In the genomic region with DNA sequence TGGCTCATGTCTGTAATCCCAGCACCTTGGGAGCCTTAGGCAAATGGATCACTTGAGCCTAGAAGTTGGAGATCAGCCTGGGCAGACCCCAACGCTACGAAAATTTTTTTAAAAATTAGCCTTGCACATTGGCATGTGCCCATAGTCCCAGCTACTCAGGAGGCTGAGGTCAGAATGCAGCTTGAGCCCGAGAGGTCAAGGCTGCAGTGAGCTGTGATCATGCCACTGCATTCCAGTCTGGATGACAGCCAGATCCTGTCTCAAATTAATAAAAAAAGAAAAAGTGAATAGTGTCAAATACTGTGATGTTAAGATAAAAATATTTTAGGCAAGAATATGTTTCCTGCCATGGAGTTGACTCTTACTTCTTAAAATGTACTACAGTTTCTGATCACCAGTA, we compare ENCODE assay signal across 20 cellular contexts. TPM values are rescaled to one million over a fixed set of nuclear protein-coding genes. Genes with fewer than 3 reads are reported as not detected.
DNase-seq lines count a peak whose midpoint lies in the region; ATAC-seq and TF ChIP-seq lines count a peak whose summit lies in the region.
"Had no signal": no experiment of that assay in that cellular context is flagged by ENCODE, and none has a peak within 500 bp of the region (broad histone marks: within the 10 kb centered on the region; RNA-seq: fewer than 3 reads in every experiment).

No MANE protein-coding gene starts in this region.

- H3K27ac ChIP-seq in cardiac muscle cell (peak overlapping the region; percentile 97), heart left ventricle (no peak overlapping the region)
- H3K27ac ChIP-seq: 22Rv1, BLaER1, C4-2B had no signal

- DNase-seq in cardiac muscle cell (ENCODE audit: low read depth in 1 of 2, low spot score in 1 of 2) (no peak), heart left ventricle (no peak), adipocyte (ENCODE audit: low read depth) (peak; percentile 24), chondrocyte (ENCODE audit: low spot score) (no peak), osteocyte (ENCODE audit: extremely low spot score, unreplicated experiment) (no peak), NCI-H345 treated with DMSO at 0.1 percent for 48 hours (lab: John Stamatoyannopoulos, UW; ENCODE audit: unreplicated experiment) (no peak), NCI-H748 (lab: John Stamatoyannopoulos, UW; ENCODE audit: unreplicated experiment) (no peak)
- DNase-seq: CD4-positive, CD25-positive, alpha-beta regulatory T cell; CD8-positive, alpha-beta T cell; DMS153; DMS79; GF-D8 had no signal

- intact Hi-C loops in heart left ventricle (cut with DNase I), result loop anchor here in 1 of 10 donors (10.0 kb wide), 1 partner anchor 312 kb away; no protein-coding TSS in a partner anchor

- H3K4me3 Mint-ChIP-seq in chondrocyte (ENCODE audit: unreplicated experiment) (peak overlapping the region; percentile 20), osteocyte (ENCODE audit: unreplicated experiment) (peak overlapping the region; percentile 67)
- H3K4me3 Mint-ChIP-seq: B cell; CD4-positive, CD25-positive, alpha-beta regulatory T cell; CD8-positive, alpha-beta T cell; GM23338; H9 had no signal

- no peak for ATAC-seq in heart left ventricle
- ATAC-seq in GM19395 (IDR thresholded peaks at IDR 0.05; ENCODE audit: unreplicated experiment), result no peak
- ATAC-seq: CD8-positive, alpha-beta T cell; HCT116 had no signal

- peak overlapping the region; percentile 95 for H3K4me3 ChIP-seq in cardiac muscle cell
- no peak overlapping the region for H3K4me3 ChIP-seq in heart left ventricle
- H3K4me3 ChIP-seq in adipocyte (ENCODE audit: low read length), result peak overlapping the region; percentile 86
- H3K4me3 ChIP-seq: BLaER1, GM23338 had no signal

- H3K4me1 ChIP-seq in cardiac muscle cell (ENCODE audit: low read depth) (peaks cover 60% of the 10 kb centered on the region), heart left ventricle (peaks cover 0 to 27% (median 2%) of the 10 kb centered on the region in 12 donors), adipocyte (ENCODE audit: control insufficient read depth, insufficient read depth, low read length) (peaks cover 39% of the 10 kb centered on the region)
- H3K4me1 ChIP-seq: BLaER1 had no signal

- TF ChIP-seq CTCF in cardiac muscle cell (IDR thresholded peaks at IDR 0.05; ENCODE audit: low read depth, low read length), result no peak
- no peak for TF ChIP-seq CTCF in heart left ventricle (IDR thresholded peaks at IDR 0.05)
- TF ChIP-seq CTCF in chondrocyte (IDR thresholded peaks at IDR 0.05), result no peak
- no peak for TF ChIP-seq CTCF in osteocyte (IDR thresholded peaks at IDR 0.05)

- peak overlapping the region; percentile 96 for H3K9ac ChIP-seq in adipocyte (ENCODE audit: low read length)
- H3K9ac ChIP-seq: BLaER1 had no signal

- H3K36me3 ChIP-seq in cardiac muscle cell (peaks cover 85% of the 10 kb centered on the region), heart left ventricle (no peaks in the 10 kb centered on the region), adipocyte (ENCODE audit: control insufficient read depth, insufficient read depth, low read length, severe bottlenecking) (peaks cover 84% of the 10 kb centered on the region)
- H3K36me3 ChIP-seq: BLaER1 had no signal

- TF ChIP-seq POLR2A in heart left ventricle (IDR thresholded peaks at IDR 0.05), result no peak

- H3K9me3 ChIP-seq in cardiac muscle cell (ENCODE audit: low read depth) (no peaks in the 10 kb centered on the region), heart left ventricle (no peaks in the 10 kb centered on the region), adipocyte (ENCODE audit: control insufficient read depth, low read length) (no peaks in the 10 kb centered on the region)

- 34 to 45% (median 36%) methylated on average over 3 of the region's 3 CpGs for WGBS in heart left ventricle, 4 donors

- H3K27me3 ChIP-seq in cardiac muscle cell (no peaks in the 10 kb centered on the region), heart left ventricle (peaks cover 0 to 34% (median 17%) of the 10 kb centered on the region in 9 donors), adipocyte (replicated peaks; ENCODE audit: control insufficient read depth, insufficient read depth, low read length) (no peaks in the 10 kb centered on the region)
- H3K27me3 ChIP-seq: BLaER1 had no signal

- no peaks in the 10 kb centered on the region for H3K27me3 Mint-ChIP-seq in chondrocyte (ENCODE audit: low read depth)
- H3K27me3 Mint-ChIP-seq in osteocyte (ENCODE audit: unreplicated experiment), result no peaks in the 10 kb centered on the region

- peaks cover 70% of the 10 kb centered on the region for H3K4me1 Mint-ChIP-seq in chondrocyte (ENCODE audit: low read depth)
- peaks cover 64% of the 10 kb centered on the region for H3K4me1 Mint-ChIP-seq in osteocyte (ENCODE audit: unreplicated experiment)

- H3K36me3 Mint-ChIP-seq in chondrocyte (ENCODE audit: low read depth) (peaks cover 25% of the 10 kb centered on the region), osteocyte (ENCODE audit: unreplicated experiment) (peaks cover 65% of the 10 kb centered on the region)
- H3K36me3 Mint-ChIP-seq: CD4-positive, CD25-positive, alpha-beta regulatory T cell; CD8-positive, alpha-beta T cell had no signal

- H3K27ac Mint-ChIP-seq in chondrocyte (ENCODE audit: unreplicated experiment), result peak overlapping the region; percentile 64
- peak overlapping the region; percentile 75 for H3K27ac Mint-ChIP-seq in osteocyte (ENCODE audit: unreplicated experiment)
- H3K27ac Mint-ChIP-seq: B cell; CD4-positive, CD25-positive, alpha-beta regulatory T cell; CD8-positive, alpha-beta T cell; GM23338 had no signal

- H3K9me3 Mint-ChIP-seq in chondrocyte (ENCODE audit: low read depth), result no peaks in the 10 kb centered on the region
- H3K9me3 Mint-ChIP-seq in osteocyte (ENCODE audit: unreplicated experiment), result no peaks in the 10 kb centered on the region
- H3K9me3 Mint-ChIP-seq: CD8-positive, alpha-beta T cell; GM23338; H9 had no signal

RNA-seq across cellular contexts. Expression of a gene that starts 5.3 kb away (rescaled TPM):
- total RNA-seq in cardiac muscle cell, result 1,580 and 2,094 TPM in 2 replicates
- polyA plus RNA-seq in cardiac muscle cell, result 725 and 1,356 TPM in 2 replicates
- total RNA-seq in heart left ventricle, result 10 to 100 TPM in 5 of 9 donors, 1 to 10 TPM in 4; 7.4 to 28.0 (median 10.2) TPM
- polyA plus RNA-seq in heart left ventricle, result 1 to 10 TPM; 9.0 to 9.7 TPM
- total RNA-seq in chondrocyte, result 303 to 524 TPM (median 311 TPM) in 3 replicates
- total RNA-seq in osteocyte, result 1,151 and 1,312 TPM in 2 replicates
- total RNA-seq: B cell; CD4-positive, CD25-positive, alpha-beta regulatory T cell; CD8-positive, alpha-beta T cell had no signal
- polyA plus RNA-seq: CD4-positive, CD25-positive, alpha-beta regulatory T cell had no signal

Comparison
In these comparisons a context has a peak if more than half of its experiments do, and no peak if none do; other contexts are left out.
1. H3K4me3 ChIP-seq: peak in cardiac muscle cell (single experiment) and adipocyte (single experiment); none in heart left ventricle (0 of 12).
2. RNA of a gene that starts 5.3 kb away (total RNA-seq): 1,580 to 2,094 TPM in cardiac muscle cell, 1,151 to 1,312 TPM in osteocyte and 303 to 524 TPM in chondrocyte; 7.4 to 28.0 TPM in heart left ventricle; every median in the first group is over 10 times any median in the second.